1 cellular context compared by ENCODE assay signal in the genomic region with DNA sequence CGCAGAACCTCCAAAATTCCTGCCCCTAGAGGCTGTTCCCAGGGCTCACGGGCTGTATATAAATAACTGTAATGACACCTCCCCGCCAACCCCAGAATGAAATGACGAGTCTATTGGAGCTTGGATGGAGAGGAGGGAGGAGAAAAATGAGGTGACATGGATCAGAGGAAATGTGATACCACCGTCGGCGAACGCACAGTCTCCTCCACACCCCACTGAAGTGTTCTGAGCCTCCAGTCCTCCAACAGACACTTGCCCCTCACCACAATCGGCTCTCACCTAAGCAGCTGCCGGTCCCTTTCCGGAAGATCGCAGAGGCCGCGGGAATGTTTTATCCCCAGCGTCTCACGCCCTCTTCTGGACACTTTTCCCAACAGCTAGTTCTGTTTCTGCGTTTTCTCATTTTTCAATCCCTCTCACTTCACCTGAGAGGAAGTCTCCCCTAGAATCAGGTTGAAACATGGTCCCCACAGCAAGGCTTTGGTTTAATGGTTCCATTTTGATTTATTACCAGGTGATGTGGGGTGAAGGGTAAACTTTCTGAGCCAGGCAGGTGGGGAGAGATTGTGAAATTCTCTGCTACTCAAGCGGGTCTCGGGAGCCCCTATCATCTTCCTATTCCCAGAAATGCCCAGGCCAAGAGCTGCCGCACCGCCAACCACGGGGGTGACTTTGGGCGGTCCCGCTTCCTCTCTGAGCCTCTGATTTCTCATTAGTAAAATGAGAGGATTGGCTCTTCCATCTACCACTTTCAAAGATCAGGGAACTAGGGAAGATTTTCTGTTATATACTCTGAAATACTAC.
TF ChIP-seq lines count a peak whose summit lies in the region.

No MANE protein-coding gene starts in this region.

TF ChIP-seq in HepG2, 621 proteins besides CTCF, POLR2A, EP300 and RAD21 (continued from another document):
- TF ChIP-seq, protein P1, sequence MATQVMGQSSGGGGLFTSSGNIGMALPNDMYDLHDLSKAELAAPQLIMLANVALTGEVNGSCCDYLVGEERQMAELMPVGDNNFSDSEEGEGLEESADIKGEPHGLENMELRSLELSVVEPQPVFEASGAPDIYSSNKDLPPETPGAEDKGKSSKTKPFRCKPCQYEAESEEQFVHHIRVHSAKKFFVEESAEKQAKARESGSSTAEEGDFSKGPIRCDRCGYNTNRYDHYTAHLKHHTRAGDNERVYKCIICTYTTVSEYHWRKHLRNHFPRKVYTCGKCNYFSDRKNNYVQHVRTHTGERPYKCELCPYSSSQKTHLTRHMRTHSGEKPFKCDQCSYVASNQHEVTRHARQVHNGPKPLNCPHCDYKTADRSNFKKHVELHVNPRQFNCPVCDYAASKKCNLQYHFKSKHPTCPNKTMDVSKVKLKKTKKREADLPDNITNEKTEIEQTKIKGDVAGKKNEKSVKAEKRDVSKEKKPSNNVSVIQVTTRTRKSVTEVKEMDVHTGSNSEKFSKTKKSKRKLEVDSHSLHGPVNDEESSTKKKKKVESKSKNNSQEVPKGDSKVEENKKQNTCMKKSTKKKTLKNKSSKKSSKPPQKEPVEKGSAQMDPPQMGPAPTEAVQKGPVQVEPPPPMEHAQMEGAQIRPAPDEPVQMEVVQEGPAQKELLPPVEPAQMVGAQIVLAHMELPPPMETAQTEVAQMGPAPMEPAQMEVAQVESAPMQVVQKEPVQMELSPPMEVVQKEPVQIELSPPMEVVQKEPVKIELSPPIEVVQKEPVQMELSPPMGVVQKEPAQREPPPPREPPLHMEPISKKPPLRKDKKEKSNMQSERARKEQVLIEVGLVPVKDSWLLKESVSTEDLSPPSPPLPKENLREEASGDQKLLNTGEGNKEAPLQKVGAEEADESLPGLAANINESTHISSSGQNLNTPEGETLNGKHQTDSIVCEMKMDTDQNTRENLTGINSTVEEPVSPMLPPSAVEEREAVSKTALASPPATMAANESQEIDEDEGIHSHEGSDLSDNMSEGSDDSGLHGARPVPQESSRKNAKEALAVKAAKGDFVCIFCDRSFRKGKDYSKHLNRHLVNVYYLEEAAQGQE (IDR thresholded peaks at IDR 0.05; ENCODE audit: borderline replicate concordance in 1 of 2, low read depth in 1 of 2, low read length in 2 of 2), result no peak
- TF ChIP-seq ZNF816 (CRISPR knock-in tag; IDR thresholded peaks at IDR 0.05; ENCODE audit: borderline replicate concordance), result no peak
- TF ChIP-seq ZNF501 (CRISPR knock-in tag; IDR thresholded peaks at IDR 0.05), result 0 out of 2 replicates have a peak, but pooled peaks have one; percentile 18
- no peak for TF ChIP-seq SUZ12 (IDR thresholded peaks at IDR 0.05; ENCODE audit: low read depth, low read length)
- no peak for TF ChIP-seq KAT7 (CRISPR knock-in tag; IDR thresholded peaks at IDR 0.05; ENCODE audit: borderline replicate concordance)
- TF ChIP-seq ZNF792 (CRISPR knock-in tag; IDR thresholded peaks at IDR 0.05), result no peak
- TF ChIP-seq, protein P2, sequence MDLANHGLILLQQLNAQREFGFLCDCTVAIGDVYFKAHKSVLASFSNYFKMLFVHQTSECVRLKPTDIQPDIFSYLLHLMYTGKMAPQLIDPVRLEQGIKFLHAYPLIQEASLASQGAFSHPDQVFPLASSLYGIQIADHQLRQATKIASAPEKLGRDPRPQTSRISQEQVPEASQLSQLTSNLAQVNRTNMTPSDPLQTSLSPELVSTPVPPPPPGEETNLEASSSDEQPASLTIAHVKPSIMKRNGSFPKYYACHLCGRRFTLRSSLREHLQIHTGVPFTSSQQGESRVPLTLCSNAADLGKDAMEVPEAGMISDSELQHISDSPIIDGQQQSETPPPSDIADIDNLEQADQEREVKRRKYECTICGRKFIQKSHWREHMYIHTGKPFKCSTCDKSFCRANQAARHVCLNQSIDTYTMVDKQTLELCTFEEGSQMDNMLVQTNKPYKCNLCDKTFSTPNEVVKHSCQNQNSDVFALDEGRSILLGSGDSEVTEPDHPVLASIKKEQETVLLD (CRISPR knock-in tag; IDR thresholded peaks at IDR 0.05; ENCODE audit: low read depth), result no peak
- TF ChIP-seq PHF8 (CRISPR knock-in tag; IDR thresholded peaks at IDR 0.05), result 0 out of 2 replicates have a peak, but pooled peaks have one; percentile 22
- 0 out of 2 replicates have a peak, but pooled peaks have one; percentile 53 for TF ChIP-seq ZMAT3 (CRISPR knock-in tag; conservative IDR thresholded peaks at IDR 0.05)
- TF ChIP-seq ZNF234 (CRISPR knock-in tag; conservative IDR thresholded peaks at IDR 0.05), result no peak
- no peak for TF ChIP-seq TEAD2 (CRISPR knock-in tag; IDR thresholded peaks at IDR 0.05)
- TF ChIP-seq, protein P3, sequence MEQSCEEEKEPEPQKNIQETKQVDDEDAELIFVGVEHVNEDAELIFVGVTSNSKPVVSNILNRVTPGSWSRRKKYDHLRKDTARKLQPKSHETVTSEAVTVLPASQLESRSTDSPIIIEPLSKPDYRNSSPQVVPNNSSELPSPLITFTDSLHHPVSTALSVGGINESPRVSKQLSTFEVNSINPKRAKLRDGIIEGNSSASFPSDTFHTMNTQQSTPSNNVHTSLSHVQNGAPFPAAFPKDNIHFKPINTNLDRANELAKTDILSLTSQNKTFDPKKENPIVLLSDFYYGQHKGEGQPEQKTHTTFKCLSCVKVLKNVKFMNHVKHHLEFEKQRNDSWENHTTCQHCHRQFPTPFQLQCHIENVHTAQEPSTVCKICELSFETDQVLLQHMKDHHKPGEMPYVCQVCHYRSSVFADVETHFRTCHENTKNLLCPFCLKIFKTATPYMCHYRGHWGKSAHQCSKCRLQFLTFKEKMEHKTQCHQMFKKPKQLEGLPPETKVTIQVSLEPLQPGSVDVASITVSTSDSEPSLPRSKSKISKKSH (CRISPR knock-in tag; IDR thresholded peaks at IDR 0.05; ENCODE audit: borderline replicate concordance), result no peak
- TF ChIP-seq, protein P4, sequence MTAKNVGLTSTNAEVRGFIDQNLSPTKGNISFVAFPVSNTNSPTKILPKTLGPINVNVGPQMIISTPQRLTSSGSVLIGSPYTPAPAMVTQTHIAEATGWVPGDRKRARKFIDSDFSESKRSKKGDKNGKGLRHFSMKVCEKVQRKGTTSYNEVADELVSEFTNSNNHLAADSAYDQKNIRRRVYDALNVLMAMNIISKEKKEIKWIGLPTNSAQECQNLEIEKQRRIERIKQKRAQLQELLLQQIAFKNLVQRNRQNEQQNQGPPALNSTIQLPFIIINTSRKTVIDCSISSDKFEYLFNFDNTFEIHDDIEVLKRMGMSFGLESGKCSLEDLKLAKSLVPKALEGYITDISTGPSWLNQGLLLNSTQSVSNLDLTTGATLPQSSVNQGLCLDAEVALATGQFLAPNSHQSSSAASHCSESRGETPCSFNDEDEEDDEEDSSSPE (CRISPR knock-in tag; IDR thresholded peaks at IDR 0.05), result peak; percentile 19; the same call in 1 of the 2 replicates
- TF ChIP-seq, protein P5, sequence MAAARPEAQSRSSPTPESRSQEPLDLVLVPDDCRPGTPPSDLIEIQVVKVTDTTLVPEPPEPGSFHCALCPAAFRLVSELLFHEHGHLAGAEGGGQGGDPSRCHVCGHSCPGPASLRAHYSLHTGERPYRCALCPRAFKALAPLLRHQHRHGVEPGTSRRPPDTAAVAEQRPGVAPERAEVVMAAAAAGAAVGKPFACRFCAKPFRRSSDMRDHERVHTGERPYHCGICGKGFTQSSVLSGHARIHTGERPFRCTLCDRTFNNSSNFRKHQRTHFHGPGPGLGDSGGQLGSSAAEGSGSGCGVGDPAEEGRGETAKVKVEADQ (CRISPR knock-in tag; IDR thresholded peaks at IDR 0.05; ENCODE audit: borderline replicate concordance), result no peak
- TF ChIP-seq, protein P6, sequence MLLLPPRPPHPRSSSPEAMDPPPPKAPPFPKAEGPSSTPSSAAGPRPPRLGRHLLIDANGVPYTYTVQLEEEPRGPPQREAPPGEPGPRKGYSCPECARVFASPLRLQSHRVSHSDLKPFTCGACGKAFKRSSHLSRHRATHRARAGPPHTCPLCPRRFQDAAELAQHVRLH (CRISPR knock-in tag; IDR thresholded peaks at IDR 0.05; ENCODE audit: borderline replicate concordance, low read depth), result 0 out of 2 replicates have a peak, but pooled peaks have one; percentile 25
- TF ChIP-seq, protein P7, sequence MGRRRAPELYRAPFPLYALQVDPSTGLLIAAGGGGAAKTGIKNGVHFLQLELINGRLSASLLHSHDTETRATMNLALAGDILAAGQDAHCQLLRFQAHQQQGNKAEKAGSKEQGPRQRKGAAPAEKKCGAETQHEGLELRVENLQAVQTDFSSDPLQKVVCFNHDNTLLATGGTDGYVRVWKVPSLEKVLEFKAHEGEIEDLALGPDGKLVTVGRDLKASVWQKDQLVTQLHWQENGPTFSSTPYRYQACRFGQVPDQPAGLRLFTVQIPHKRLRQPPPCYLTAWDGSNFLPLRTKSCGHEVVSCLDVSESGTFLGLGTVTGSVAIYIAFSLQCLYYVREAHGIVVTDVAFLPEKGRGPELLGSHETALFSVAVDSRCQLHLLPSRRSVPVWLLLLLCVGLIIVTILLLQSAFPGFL (CRISPR knock-in tag; IDR thresholded peaks at IDR 0.05), result no peak
- no peak for TF ChIP-seq NAIF1 (CRISPR knock-in tag; IDR thresholded peaks at IDR 0.05; ENCODE audit: borderline replicate concordance)
- TF ChIP-seq ZMYM3 (CRISPR knock-in tag; IDR thresholded peaks at IDR 0.05), result no peak
- TF ChIP-seq KAT2B (IDR thresholded peaks at IDR 0.05; ENCODE audit: borderline replicate concordance, low read depth, low read length), result no peak
- TF ChIP-seq, protein P8, sequence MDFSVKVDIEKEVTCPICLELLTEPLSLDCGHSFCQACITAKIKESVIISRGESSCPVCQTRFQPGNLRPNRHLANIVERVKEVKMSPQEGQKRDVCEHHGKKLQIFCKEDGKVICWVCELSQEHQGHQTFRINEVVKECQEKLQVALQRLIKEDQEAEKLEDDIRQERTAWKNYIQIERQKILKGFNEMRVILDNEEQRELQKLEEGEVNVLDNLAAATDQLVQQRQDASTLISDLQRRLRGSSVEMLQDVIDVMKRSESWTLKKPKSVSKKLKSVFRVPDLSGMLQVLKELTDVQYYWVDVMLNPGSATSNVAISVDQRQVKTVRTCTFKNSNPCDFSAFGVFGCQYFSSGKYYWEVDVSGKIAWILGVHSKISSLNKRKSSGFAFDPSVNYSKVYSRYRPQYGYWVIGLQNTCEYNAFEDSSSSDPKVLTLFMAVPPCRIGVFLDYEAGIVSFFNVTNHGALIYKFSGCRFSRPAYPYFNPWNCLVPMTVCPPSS (IDR thresholded peaks at IDR 0.05), result no peak
- TF ChIP-seq STAG1 (CRISPR knock-in tag; IDR thresholded peaks at IDR 0.05), result peak; percentile 87
- no peak for TF ChIP-seq ZNF563 (CRISPR knock-in tag; IDR thresholded peaks at IDR 0.05)
- no peak for TF ChIP-seq MIER2 (CRISPR knock-in tag; IDR thresholded peaks at IDR 0.05)
- no peak for TF ChIP-seq ZNF33A (CRISPR knock-in tag; IDR thresholded peaks at IDR 0.05; ENCODE audit: borderline replicate concordance)
TF ChIP-seq in HepG2: peak in this region for 17.
